In the genomic region with DNA sequence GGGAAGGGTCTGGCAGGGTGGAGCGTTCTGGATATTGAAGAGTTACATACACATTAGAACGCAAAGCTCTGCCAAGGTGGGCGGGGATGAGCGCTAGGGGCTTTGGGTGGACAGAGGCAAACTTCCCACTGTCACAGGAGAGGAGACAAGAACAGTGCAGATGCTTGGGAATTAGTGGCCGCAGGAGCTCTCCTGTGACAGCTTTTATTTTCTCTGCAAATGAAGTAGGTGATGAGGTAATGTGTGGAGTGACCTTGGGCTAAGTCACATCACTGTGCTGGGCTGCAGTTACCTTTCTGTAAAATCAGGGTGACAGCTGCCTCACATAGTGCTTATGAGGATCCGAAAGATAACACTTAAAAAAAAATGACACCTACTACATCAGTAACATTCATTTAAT, we compare ENCODE assay signal across 19 cellular contexts. TPM values are rescaled to one million over a fixed set of nuclear protein-coding genes. Genes with fewer than 3 reads are reported as not detected.
DNase-seq lines count a peak whose midpoint lies in the region; ATAC-seq and TF ChIP-seq lines count a peak whose summit lies in the region.
"Had no signal": no experiment of that assay in that cellular context is flagged by ENCODE, and none has a peak within 500 bp of the region (broad histone marks: within the 10 kb centered on the region; RNA-seq: fewer than 3 reads in every experiment).

No MANE protein-coding gene starts in this region.

- H3K27me3 ChIP-seq in left ventricle myocardium inferior (ENCODE audit: low read depth) (no peaks in the 10 kb centered on the region), gastrocnemius medialis (no peaks in the 10 kb centered on the region)
- H3K27me3 ChIP-seq: colonic mucosa, stomach, tibial artery had no signal

- no peak for ATAC-seq in gastrocnemius medialis

- intact Hi-C loops in left ventricle myocardium inferior (cut with micrococcal nuclease): no loop called here
- intact Hi-C loops in cardiac septum (cut with DNase I): no loop called here
- intact Hi-C loops in gastrocnemius medialis (cut with DNase I; ENCODE audit: low total_unique reads): no loop called here

- H3K9me3 ChIP-seq in left ventricle myocardium inferior (replicated peaks): no peaks in the 10 kb centered on the region
- no peaks in the 10 kb centered on the region for H3K9me3 ChIP-seq in gastrocnemius medialis
- H3K9me3 ChIP-seq: colonic mucosa, stomach, tibial artery had no signal

- H3K4me1 ChIP-seq in left ventricle myocardium inferior (peaks cover 52% of the 10 kb centered on the region), gastrocnemius medialis (peaks cover 28 to 39% of the 10 kb centered on the region in 2 donors)
- H3K4me1 ChIP-seq: colonic mucosa had no signal

- peaks cover 92% of the 10 kb centered on the region for H3K36me3 ChIP-seq in left ventricle myocardium inferior
- H3K36me3 ChIP-seq in gastrocnemius medialis: peaks cover 0 to 70% of the 10 kb centered on the region in 2 donors

- H3K4me3 ChIP-seq in left ventricle myocardium inferior (no peak overlapping the region), coronary artery (no peak overlapping the region), gastrocnemius medialis (no peak overlapping the region)
- H3K4me3 ChIP-seq: colonic mucosa, skin epidermis, stomach, tibial artery had no signal

- H3K27ac ChIP-seq in left ventricle myocardium inferior (replicated peaks) (peak overlapping the region; percentile 45), coronary artery (no peak overlapping the region), gastrocnemius medialis (peak overlapping the region in 3 of 4 donors; percentile 19 to 37 (median 20))
- H3K27ac ChIP-seq: colonic mucosa, skin epidermis, stomach, tibial artery had no signal

- no peak for TF ChIP-seq POLR2A in gastrocnemius medialis (IDR thresholded peaks at IDR 0.05)

- no peak for TF ChIP-seq CTCF in left ventricle myocardium inferior (IDR thresholded peaks at IDR 0.05; ENCODE audit: borderline replicate concordance)
- no peak for TF ChIP-seq CTCF in coronary artery (IDR thresholded peaks at IDR 0.05)
- no peak for TF ChIP-seq CTCF in gastrocnemius medialis (IDR thresholded peaks at IDR 0.05 in 4 of 5, conservative IDR thresholded peaks at IDR 0.05 in 1 of 5)

- DNase-seq in left ventricle myocardium inferior: no peak
- DNase-seq in cardiac septum (ENCODE audit: low spot score): no peak
- DNase-seq in NCI-H2171 (lab: John Stamatoyannopoulos, UW): peak; percentile 33
- peak; percentile 54 for DNase-seq in coronary artery (ENCODE audit: low spot score)
- DNase-seq in gastrocnemius medialis: no peak
- DNase-seq in foreskin melanocyte: no peak
- no peak for DNase-seq in NCI-H187 (lab: John Stamatoyannopoulos, UW)
- DNase-seq: activated CD4-positive, alpha-beta memory T cell treated with anti-CD3 and anti-CD28 coated beads, Interleukin-2, amount 10 ng/mL, durations not matched to agents 7 days and 5 days; activated CD4-positive, alpha-beta T cell treated with anti-CD3 and anti-CD28 coated beads for 1 hour; activated naive CD4-positive, alpha-beta T cell; activated T-cell treated with anti-CD3 and anti-CD28 coated beads, Interleukin-2, amount 50 U/mL, for 1 hour; colonic mucosa; DMS79; GDM1; stomach had no signal

- in situ Hi-C loops in gastrocnemius medialis (cut with MboI; ENCODE audit: low sequenced_read_pairs in 4 of 4): no loop called here

RNA-seq across cellular contexts. Expression of a gene that starts 31.4 kb away (rescaled TPM):
- total RNA-seq in left ventricle myocardium inferior: not detected
- not detected for total RNA-seq in cardiac septum
- total RNA-seq in gastrocnemius medialis: under 1 TPM in 1 of 4 donors, not detected in 3; 0.07 TPM
- total RNA-seq: B cell; T-helper 1 cell treated with Interleukin-12 subunit alpha and Interleukin-12 subunit beta and Interleukin-4 antibody, amounts not matched to agents 30 ng/mL and 1 ng/mL, for 36 hours had no signal

Comparison
In these comparisons a context has a peak if more than half of its experiments do, and no peak if none do; other contexts are left out.
1. DNase-seq: peak in NCI-H2171 (single experiment) and coronary artery (single experiment); none in left ventricle myocardium inferior (single experiment), cardiac septum (single experiment), gastrocnemius medialis (0 of 2), foreskin melanocyte (single experiment) and NCI-H187 (0 of 2).
2. H3K27ac ChIP-seq: peak in left ventricle myocardium inferior (single experiment) and gastrocnemius medialis (3 of 4); none in coronary artery (0 of 2).